In genomic region chr5:174501461-174502069, GRCh38 we compare ENCODE assay signal across 17 cellular contexts.
DNase-seq lines count a peak whose midpoint lies in the region; ATAC-seq and TF ChIP-seq lines count a peak whose summit lies in the region.
"Had no signal": no experiment of that assay in that cellular context is flagged by ENCODE, and none has a peak within 500 bp of the region (broad histone marks: within the 10 kb centered on the region; RNA-seq: fewer than 3 reads in every experiment).

No MANE protein-coding gene starts in this region.

- H3K27ac ChIP-seq in foreskin keratinocyte: peak overlapping the region; percentile 15
- peak overlapping the region; percentile 40 for H3K27ac ChIP-seq in substantia nigra (ENCODE audit: low read depth, low read length, poor library complexity, severe bottlenecking)
- H3K27ac ChIP-seq: BLaER1 treated with 17β-estradiol and CSF1 and Interleukin-3, amounts not matched to agents 10 nM and 100 nM; ovary; tibial nerve had no signal

- no peak for TF ChIP-seq CTCF in HFF-Myc (IDR thresholded peaks at IDR 0.05; ENCODE audit: low read depth, low read length, missing control alignments)
- TF ChIP-seq CTCF in foreskin keratinocyte (conservative IDR thresholded peaks at IDR 0.05): no peak

- DNase-seq in HFF-Myc (ENCODE audit: extremely low read depth, low read depth) (peak; percentile 9), amniotic epithelial cell (ENCODE audit: low read depth) (peak; percentile 33), foreskin keratinocyte (peak; percentile 50 to 69), substantia nigra (lab: John Stamatoyannopoulos, UW) (no peak), NK-92 (lab: John Stamatoyannopoulos, UW; ENCODE audit: unreplicated experiment) (no peak), HUDEP-2 (lab: John Stamatoyannopoulos, UW; ENCODE audit: unreplicated experiment in 76 of 76) (no peak)
- DNase-seq in activated naive CD4-positive, alpha-beta T cell (lab: John Stamatoyannopoulos, UW): no peak
- DNase-seq: activated CD4-positive, alpha-beta T cell treated with anti-CD3 and anti-CD28 coated beads for 36 hours; amniotic stem cell; HFFc6; NCI-H187; NCI-H510A; ovary had no signal

- no peak overlapping the region for H3K4me3 ChIP-seq in HFF-Myc (replicated peaks; ENCODE audit: low read depth, low read length)
- H3K4me3 ChIP-seq: BLaER1 treated with 17β-estradiol and CSF1 and Interleukin-3, amounts not matched to agents 10 nM and 100 nM; ovary; tibial nerve had no signal

- H3K27me3 ChIP-seq in foreskin keratinocyte: no peaks in the 10 kb centered on the region
- H3K27me3 ChIP-seq: BLaER1 treated with 17β-estradiol and CSF1 and Interleukin-3, amounts not matched to agents 10 nM and 100 nM; ovary; tibial nerve had no signal

- H3K4me1 ChIP-seq in foreskin keratinocyte: peaks cover 12% of the 10 kb centered on the region
- H3K4me1 ChIP-seq: tibial nerve had no signal

- no peak for ATAC-seq in foreskin keratinocyte
- ATAC-seq: activated CD4-positive, alpha-beta T cell treated with anti-CD3 and anti-CD28 coated beads for 36 hours; SK-N-SH treated with all-trans-retinoic acid at 6 μM for 48 hours; stimulated activated effector memory CD8-positive, alpha-beta T cell treated with anti-CD3 and anti-CD28 coated beads, Interleukin-12 subunit alpha, Interleukin-12 subunit beta, amount 100 ng/mL, for 72 hours had no signal

Comparison
In these comparisons a context has a peak if more than half of its experiments do, and no peak if none do; other contexts are left out.
1. DNase-seq: peak in HFF-Myc (single experiment), amniotic epithelial cell (single experiment) and foreskin keratinocyte (2 of 2); none in substantia nigra (0 of 49), NK-92 (single experiment), activated naive CD4-positive, alpha-beta T cell (0 of 4) and HUDEP-2 (0 of 76).